ENCODE assay signal across 1 cellular context in the genomic region with DNA sequence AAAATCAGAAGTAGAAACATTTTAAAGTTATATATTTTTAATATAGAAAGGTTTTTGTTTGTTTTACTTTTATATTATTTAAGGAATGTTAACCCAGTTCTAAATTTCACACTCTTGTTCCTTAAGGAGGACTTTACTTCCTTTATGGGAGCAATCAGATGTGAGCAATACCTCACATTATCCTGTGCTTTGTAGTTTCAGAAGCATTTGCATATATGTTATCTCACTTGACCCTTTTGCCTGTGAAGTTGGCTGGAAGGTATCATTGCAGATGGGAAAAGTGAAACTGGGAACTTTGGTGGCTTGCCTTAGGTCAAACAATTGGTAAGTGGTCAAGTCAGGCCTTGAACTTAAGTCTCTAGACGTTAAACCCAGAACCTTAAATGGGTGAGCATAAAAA.
TF ChIP-seq lines count a peak whose summit lies in the region.

No MANE protein-coding gene starts in this region.

TF ChIP-seq in IMR-90, 13 proteins besides CTCF, POLR2A, EP300 and RAD21:
- TF ChIP-seq NFE2L2 (IDR thresholded peaks at IDR 0.05; ENCODE audit: low read depth, low read length) (no peak), CHD1 (IDR thresholded peaks at IDR 0.05; ENCODE audit: low read depth, low read length) (no peak), RCOR1 (IDR thresholded peaks at IDR 0.05; ENCODE audit: insufficient replicate concordance, low read length) (no peak), SMC3 (IDR thresholded peaks at IDR 0.05; ENCODE audit: low read depth, low read length) (no peak), CEBPB (IDR thresholded peaks at IDR 0.05; ENCODE audit: low read depth, low read length) (no peak), MXI1 (IDR thresholded peaks at IDR 0.05; ENCODE audit: borderline replicate concordance, low read depth, low read length) (no peak), RFX5 (IDR thresholded peaks at IDR 0.05; ENCODE audit: low read depth, low read length) (no peak), FOS (IDR thresholded peaks at IDR 0.05; ENCODE audit: low read depth, low read length) (no peak)
